ENCODE assay signal across 14 cellular contexts in genomic region chr14:75558440-75558839, GRCh38. TPM values are rescaled to one million over a fixed set of nuclear protein-coding genes. Genes with fewer than 3 reads are reported as not detected.
"Had no signal": no experiment of that assay in that cellular context is flagged by ENCODE, and none has a peak within 500 bp of the region (broad histone marks: within the 10 kb centered on the region; RNA-seq: fewer than 3 reads in every experiment).

No MANE protein-coding gene starts in this region.

- H3K9me3 Mint-ChIP-seq: immature natural killer cell had no signal

- H3K4me3 Mint-ChIP-seq: immature natural killer cell, naive B cell had no signal

- DNase-seq: aorta; dorsolateral prefrontal cortex; glutamatergic neuron; immature natural killer cell; lower lobe of right lung; midbrain; naive B cell; SIG-M5; stimulated activated naive CD4-positive, alpha-beta T cell treated with Interleukin-2 at 50 U/mL for 16 hours; T-helper 9 cell; upper lobe of right lung had no signal

- H3K27ac Mint-ChIP-seq: immature natural killer cell, naive B cell had no signal

- ATAC-seq: esophagus mucosa, lower lobe of right lung, upper lobe of right lung had no signal

RNA-seq across cellular contexts. Expression of gene BATF, which starts 36.2 kb away (rescaled TPM):
- total RNA-seq: fibroblast of villous mesenchyme, temporal lobe had no signal
